In the genomic region with DNA sequence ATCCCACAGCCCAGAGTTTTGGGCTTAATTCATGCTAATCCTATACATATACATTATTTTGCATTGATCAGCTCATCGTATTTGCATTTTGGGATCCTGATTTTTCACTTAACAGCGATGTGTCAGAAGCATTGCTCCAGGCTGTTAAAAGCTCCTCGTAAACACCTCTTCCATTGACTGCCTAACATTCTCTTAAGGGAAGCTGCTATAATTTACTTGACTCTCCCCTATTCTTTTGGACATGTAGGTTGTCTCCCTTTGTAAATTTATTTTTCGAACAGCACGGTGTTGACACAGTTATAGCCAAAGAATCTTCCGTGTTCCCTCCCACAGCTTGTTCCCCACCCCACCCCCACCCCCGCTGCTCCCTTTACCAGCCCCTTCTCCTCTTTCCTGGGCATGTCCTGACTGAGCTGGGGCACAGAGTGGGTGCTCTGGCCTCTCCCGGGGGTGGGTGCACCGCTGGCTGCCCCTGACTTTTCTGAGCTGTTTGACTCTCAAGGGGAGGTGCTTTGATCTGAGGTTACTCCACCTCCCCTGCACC, we compare ENCODE assay signal across 10 cellular contexts. TPM values are rescaled to one million over a fixed set of nuclear protein-coding genes. Genes with fewer than 3 reads are reported as not detected.
A peak's percentile ranks its signal among the peaks of the same experiment; 100 is the strongest.
DNase-seq lines count a peak whose midpoint lies in the region; ATAC-seq and TF ChIP-seq lines count a peak whose summit lies in the region.
"Had no signal": no experiment of that assay in that cellular context is flagged by ENCODE, and none has a peak within 500 bp of the region (broad histone marks: within the 10 kb centered on the region; RNA-seq: fewer than 3 reads in every experiment).

No MANE protein-coding gene starts in this region.

- H3K36me3 ChIP-seq in heart right ventricle (peaks cover 0 to 47% (median 21%) of the 10 kb centered on the region in 9 donors), ascending aorta (peaks cover 9 to 38% of the 10 kb centered on the region in 2 donors), mesendoderm (ENCODE audit: control insufficient read depth, insufficient read depth, low read length) (no peaks in the 10 kb centered on the region), upper lobe of right lung (peaks cover 17% of the 10 kb centered on the region)
- H3K36me3 ChIP-seq: SJCRH30 had no signal

- H3K4me1 ChIP-seq in heart right ventricle = peaks cover 17 to 64% (median 46%) of the 10 kb centered on the region in 9 donors
- peaks cover 18 to 46% of the 10 kb centered on the region in 2 donors for H3K4me1 ChIP-seq in ascending aorta
- H3K4me1 ChIP-seq in mesendoderm (ENCODE audit: control insufficient read depth, low read depth, low read length) = peaks cover 2% of the 10 kb centered on the region
- H3K4me1 ChIP-seq in upper lobe of right lung = peaks cover 20% of the 10 kb centered on the region

- intact Hi-C loops in heart right ventricle (cut with DNase I) (no loop called here), Right ventricle myocardium inferior (cut with DNase I) (no loop called here), ascending aorta (cut with DNase I) (no loop called here), upper lobe of right lung (cut with DNase I) (no loop called here)

- no peak overlapping the region for H4K8ac ChIP-seq in mesendoderm (ENCODE audit: low read depth, low read length)

- 70 to 73% methylated on average over 9 of the region's 9 CpGs for WGBS in heart right ventricle, 2 donors
- no CpG with 5 or more reads among the region's 9 CpGs for WGBS in mesendoderm (ENCODE audit: extremely low coverage, insufficient coverage, low lambda C conversion rate)

- H3K27ac ChIP-seq in heart right ventricle (peak overlapping the region in 9 of 10 donors; percentile 58 to 87 (median 75)), ascending aorta (peak overlapping the region; percentile 87 to 95), mesendoderm (ENCODE audit: low read depth, low read length) (peak overlapping the region; percentile 1), upper lobe of right lung (peak overlapping the region; percentile 85)

- H2BK15ac ChIP-seq in mesendoderm (replicated peaks; ENCODE audit: low read depth) = no peak overlapping the region

- DNase-seq in heart right ventricle = no peak
- DNase-seq in Right ventricle myocardium inferior (ENCODE audit: missing footprints) = no peak
- DNase-seq in ascending aorta (ENCODE audit: low spot score in 2 of 2) = no peak
- no peak for DNase-seq in mesendoderm
- no peak for DNase-seq in upper lobe of right lung
- DNase-seq in DMS53 (lab: John Stamatoyannopoulos, UW) = no peak
- DNase-seq in iPS-NIHi7 (ENCODE audit: extremely low spot score) = no peak
- DNase-seq: NCI-H1417 treated with DMSO at 0.1 percent for 48 hours had no signal

- no peak overlapping the region for H2BK5ac ChIP-seq in mesendoderm (ENCODE audit: low read length)

- H3K9me3 ChIP-seq in heart right ventricle (no peaks in the 10 kb centered on the region), ascending aorta (no peaks in the 10 kb centered on the region), upper lobe of right lung (no peaks in the 10 kb centered on the region)
- H3K9me3 ChIP-seq: SJCRH30 had no signal

- H3K4me3 ChIP-seq in heart right ventricle = no peak overlapping the region
- no peak overlapping the region for H3K4me3 ChIP-seq in ascending aorta
- H3K4me3 ChIP-seq in mesendoderm (ENCODE audit: low read length) = no peak overlapping the region
- no peak overlapping the region for H3K4me3 ChIP-seq in upper lobe of right lung
- H3K4me3 ChIP-seq: SJCRH30 had no signal

- ATAC-seq in heart right ventricle (peak in 3 of 8 donors; percentile 0 to 1 (median 1)), Right ventricle myocardium inferior (no peak), upper lobe of right lung (no peak), GM19395 (IDR thresholded peaks at IDR 0.05; ENCODE audit: unreplicated experiment) (no peak)

- TF ChIP-seq CTCF in heart right ventricle (IDR thresholded peaks at IDR 0.05) (no peak), ascending aorta (IDR thresholded peaks at IDR 0.05) (no peak), upper lobe of right lung (IDR thresholded peaks at IDR 0.05) (no peak)

- H4K5ac ChIP-seq in mesendoderm (ENCODE audit: low read length) = no peak overlapping the region

- H3K79me2 ChIP-seq in mesendoderm (ENCODE audit: control insufficient read depth, insufficient read depth, low read length) = no peaks in the 10 kb centered on the region

- no peak overlapping the region for H3K23ac ChIP-seq in mesendoderm (ENCODE audit: low read length)

- peak overlapping the region; percentile 56 for H3K56ac ChIP-seq in mesendoderm (ENCODE audit: low read length)

- H3K9ac ChIP-seq in mesendoderm (ENCODE audit: low read length) = no peak overlapping the region

- no peak overlapping the region for H2BK120ac ChIP-seq in mesendoderm (ENCODE audit: low read depth, low read length)

- no peak overlapping the region for H3K4me2 ChIP-seq in mesendoderm (ENCODE audit: low read length)

- H3K27me3 ChIP-seq in heart right ventricle (no peaks in the 10 kb centered on the region), ascending aorta (no peaks in the 10 kb centered on the region), mesendoderm (ENCODE audit: insufficient read depth, low read length, poor library complexity) (no peaks in the 10 kb centered on the region), upper lobe of right lung (no peaks in the 10 kb centered on the region)
- H3K27me3 ChIP-seq: SJCRH30 had no signal

- no peak overlapping the region for H2AK5ac ChIP-seq in mesendoderm (ENCODE audit: low read length)

- no peak overlapping the region for H3K4ac ChIP-seq in mesendoderm (ENCODE audit: low read depth, low read length)

- peak overlapping the region; percentile 3 for H3K18ac ChIP-seq in mesendoderm (ENCODE audit: low read length)

- no peaks in the 10 kb centered on the region for H3K79me1 ChIP-seq in mesendoderm (ENCODE audit: low read length)

RNA-seq across cellular contexts. Expression of a gene that starts 22.9 kb away (rescaled TPM):
- 10 to 100 TPM in 6 of 10 donors, 1 to 10 TPM in 4; 8.5 to 16.1 (median 11.6) TPM for total RNA-seq in heart right ventricle
- 10 to 100 TPM in 1 of 2 donors, 1 to 10 TPM in 1; 9.9 to 10.5 TPM for polyA plus RNA-seq in heart right ventricle
- 12.3 TPM for total RNA-seq in Right ventricle myocardium inferior
- 75.4 TPM for total RNA-seq in ascending aorta
- 11.7 TPM for polyA plus RNA-seq in mesendoderm (2013, experiment 1 of 2)
- polyA plus RNA-seq in mesendoderm (2013, experiment 2 of 2) = 11.7 TPM
- 35.1 TPM for total RNA-seq in upper lobe of right lung

RNA-seq across cellular contexts. Expression of a gene that starts 50.3 kb away (rescaled TPM):
- total RNA-seq in heart right ventricle = 10 to 100 TPM in 9 of 10 donors, 1 to 10 TPM in 1; 9.7 to 23.4 (median 14.2) TPM
- 10 to 100 TPM; 10.1 to 11.3 TPM for polyA plus RNA-seq in heart right ventricle
- 19.5 TPM for total RNA-seq in Right ventricle myocardium inferior
- 14.3 TPM for total RNA-seq in ascending aorta
- 7.7 TPM for polyA plus RNA-seq in mesendoderm (2013, experiment 1 of 2)
- polyA plus RNA-seq in mesendoderm (2013, experiment 2 of 2) = 7.4 TPM
- 19.7 TPM for total RNA-seq in upper lobe of right lung

Comparison
In these comparisons a context has a peak if more than half of its experiments do, and no peak if none do; other contexts are left out.
1. H3K27ac ChIP-seq: peak in every context shown above with its lines; median percentile 91 in ascending aorta; 85 in upper lobe of right lung; 75 in heart right ventricle; 1 in mesendoderm.